In genomic region chr17:34241062-34241461, GRCh38 we compare ENCODE assay signal across 16 cellular contexts. TPM values are rescaled to one million over a fixed set of nuclear protein-coding genes. Genes with fewer than 3 reads are reported as not detected.
A peak's percentile ranks its signal among the peaks of the same experiment; 100 is the strongest.
DNase-seq lines count a peak whose midpoint lies in the region; ATAC-seq and TF ChIP-seq lines count a peak whose summit lies in the region.
"Had no signal": no experiment of that assay in that cellular context is flagged by ENCODE, and none has a peak within 500 bp of the region (broad histone marks: within the 10 kb centered on the region; RNA-seq: fewer than 3 reads in every experiment).

No MANE protein-coding gene starts in this region.

- H3K36me3 Mint-ChIP-seq in mesothelial cell of epicardium = no peaks in the 10 kb centered on the region

- intact Hi-C loops in Right ventricle myocardium inferior (cut with DNase I) = loop anchor here (2.0 kb wide), 1 partner anchor 68 kb away; no protein-coding TSS in a partner anchor

- H3K27ac ChIP-seq in right atrium auricular region (peak overlapping the region in 1 of 2 donors; percentile 33), muscle layer of duodenum (ENCODE audit: low read length) (peak overlapping the region; percentile 12)
- H3K27ac ChIP-seq: thoracic aorta had no signal

- H3K9me3 ChIP-seq in right atrium auricular region (no peaks in the 10 kb centered on the region), muscle layer of duodenum (ENCODE audit: control insufficient read depth in 1 of 2, low read length in 2 of 2) (no peaks in the 10 kb centered on the region)
- H3K9me3 ChIP-seq: thoracic aorta had no signal

- DNase-seq in Right ventricle myocardium inferior (ENCODE audit: missing footprints) (peak; percentile 89), right atrium auricular region (ENCODE audit: low spot score) (no peak), fibroblast of the aortic adventitia (ENCODE audit: low read depth) (peak; percentile 39), mesothelial cell of epicardium (ENCODE audit: low spot score in 2 of 2, unreplicated experiment in 2 of 2) (no peak), germinal center (ENCODE audit: low spot score) (no peak)
- DNase-seq: activated CD8-positive, alpha-beta memory T cell treated with anti-CD3 and anti-CD28 coated beads, Interleukin-2, amount 50 U/mL, for 48 hours; amniotic stem cell; GOT3; NCI-H1105 treated with DMSO at 0.1 percent for 48 hours; NCI-H446 treated with DMSO at 0.1 percent for 48 hours; SHP77 treated with DMSO at 0.1 percent for 48 hours had no signal

- H3K27ac Mint-ChIP-seq in mesothelial cell of epicardium = no peak overlapping the region

- no peaks in the 10 kb centered on the region for H3K27me3 ChIP-seq in right atrium auricular region
- no peaks in the 10 kb centered on the region for H3K27me3 ChIP-seq in muscle layer of duodenum (ENCODE audit: low read depth, low read length)

- peaks cover 0 to 78% of the 10 kb centered on the region in 2 donors for H3K4me1 ChIP-seq in right atrium auricular region
- H3K4me1 ChIP-seq in muscle layer of duodenum (ENCODE audit: control insufficient read depth in 1 of 2, insufficient read depth in 2 of 2, low read length in 2 of 2) = peaks cover 12 to 32% of the 10 kb centered on the region in 2 donors

- H3K4me1 Mint-ChIP-seq in mesothelial cell of epicardium = peaks cover 9% of the 10 kb centered on the region

- TF ChIP-seq CTCF in right atrium auricular region (IDR thresholded peaks at IDR 0.05) (no peak), fibroblast of the aortic adventitia (IDR thresholded peaks at IDR 0.05; ENCODE audit: insufficient read depth, low read length) (no peak), mesothelial cell of epicardium (IDR thresholded peaks at IDR 0.05; ENCODE audit: unreplicated experiment) (no peak)

- H3K36me3 ChIP-seq in right atrium auricular region (no peaks in the 10 kb centered on the region), muscle layer of duodenum (ENCODE audit: control insufficient read depth in 1 of 2, insufficient read depth in 2 of 2, low read length in 2 of 2) (no peaks in the 10 kb centered on the region)
- H3K36me3 ChIP-seq: thoracic aorta had no signal

- ATAC-seq in Right ventricle myocardium inferior (peak; percentile 88), HG03108 (IDR thresholded peaks at IDR 0.05; ENCODE audit: unreplicated experiment) (no peak), HG02884 (IDR thresholded peaks at IDR 0.05; ENCODE audit: unreplicated experiment) (no peak)

- no peaks in the 10 kb centered on the region for H3K9me3 Mint-ChIP-seq in mesothelial cell of epicardium

- no peak overlapping the region for H3K4me3 Mint-ChIP-seq in mesothelial cell of epicardium

- no peaks in the 10 kb centered on the region for H3K27me3 Mint-ChIP-seq in mesothelial cell of epicardium (ENCODE audit: low read depth)

- no peak overlapping the region for H3K4me3 ChIP-seq in right atrium auricular region
- no peak overlapping the region for H3K4me3 ChIP-seq in fibroblast of the aortic adventitia (ENCODE audit: low read depth, low read length)
- no peak overlapping the region for H3K4me3 ChIP-seq in muscle layer of duodenum (ENCODE audit: low read depth in 1 of 2, low read length in 2 of 2)
- H3K4me3 ChIP-seq: GM12878, thoracic aorta had no signal

RNA-seq across cellular contexts. Expression of gene CCL2, which starts 14.0 kb away (rescaled TPM):
- 33.4 TPM for total RNA-seq in Right ventricle myocardium inferior
- total RNA-seq in right atrium auricular region = 100 to 1,000 TPM in 1 of 2 donors, 10 to 100 TPM in 1; 46.3 to 118 TPM
- total RNA-seq in fibroblast of the aortic adventitia (ENCODE audit: low replicate concordance) = 11.1 and 109 TPM in 2 replicates
- 53.5 to 62.4 TPM (median 57.1 TPM) in 3 replicates for total RNA-seq in mesothelial cell of epicardium
- total RNA-seq: GM12878 had no signal

RNA-seq across cellular contexts. Expression of gene CCL7, which starts 29.0 kb away (rescaled TPM):
- total RNA-seq in Right ventricle myocardium inferior = not detected
- total RNA-seq in right atrium auricular region = not detected
- total RNA-seq in fibroblast of the aortic adventitia (ENCODE audit: low replicate concordance) = not detected in 2 replicates
- not detected in 3 replicates for total RNA-seq in mesothelial cell of epicardium
- total RNA-seq: GM12878 had no signal

RNA-seq across cellular contexts. Expression of gene CCL11, which starts 44.5 kb away (rescaled TPM):
- total RNA-seq in Right ventricle myocardium inferior (5.4 TPM), right atrium auricular region (1 to 10 TPM in 1 of 2 donors, under 1 TPM in 1; 0.75 to 1.6 TPM), fibroblast of the aortic adventitia (ENCODE audit: low replicate concordance) (not detected in 2 replicates), mesothelial cell of epicardium (not detected in 3 replicates)
- total RNA-seq: GM12878, thoracic aorta had no signal

Comparison
In these comparisons a context has a peak if more than half of its experiments do, and no peak if none do; other contexts are left out.
1. DNase-seq: peak in Right ventricle myocardium inferior (single experiment) and fibroblast of the aortic adventitia (single experiment); none in right atrium auricular region (single experiment), mesothelial cell of epicardium (0 of 2) and germinal center (single experiment).